9 cellular contexts compared by ENCODE assay signal in the genomic region with DNA sequence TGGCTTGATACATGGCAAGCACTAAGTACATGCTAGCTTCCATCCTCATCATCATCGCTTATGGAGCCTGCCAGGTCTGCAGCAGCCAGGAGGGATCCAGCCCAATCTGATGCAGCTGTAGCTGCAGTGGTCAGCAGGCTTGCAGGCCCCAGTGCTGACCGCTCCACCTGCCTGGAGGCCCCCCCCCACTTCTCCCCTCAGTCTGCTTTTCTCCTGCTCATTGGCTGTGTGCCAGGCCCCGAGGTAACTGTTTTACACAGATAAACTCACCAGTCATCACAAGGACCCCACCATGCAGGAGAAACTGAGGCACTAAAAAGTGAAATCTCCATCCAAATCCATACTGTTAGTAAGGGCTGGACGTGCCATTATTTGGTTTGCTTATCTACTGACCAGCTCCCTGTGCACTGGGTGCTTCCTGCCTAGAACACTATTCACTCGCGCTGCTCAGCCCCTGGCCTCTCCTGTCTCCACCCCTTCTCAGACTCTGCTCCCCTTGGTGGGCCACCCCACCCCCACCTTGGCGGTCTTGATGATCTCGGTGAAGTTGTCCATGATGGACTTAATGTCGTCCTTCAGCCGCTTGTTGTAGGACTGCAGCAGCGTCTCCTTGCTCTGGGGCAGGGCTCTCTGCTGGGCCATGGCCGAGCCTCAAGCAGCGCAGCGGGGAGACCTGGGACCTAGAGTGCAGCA. TPM values are rescaled to one million over a fixed set of nuclear protein-coding genes. Genes with fewer than 3 reads are reported as not detected.
DNase-seq lines count a peak whose midpoint lies in the region; TF ChIP-seq lines count a peak whose summit lies in the region.
"Had no signal": no experiment of that assay in that cellular context is flagged by ENCODE, and none has a peak within 500 bp of the region (broad histone marks: within the 10 kb centered on the region; RNA-seq: fewer than 3 reads in every experiment).

No MANE protein-coding gene starts in this region.

- peak overlapping the region; percentile 98 for H3K4me3 ChIP-seq in OCI-LY1 (ENCODE audit: low read depth, low read length, poor library complexity, severe bottlenecking)
- H3K4me3 ChIP-seq in endocrine pancreas (ENCODE audit: control insufficient read depth, insufficient read depth, low read length), result no peak overlapping the region

- no peak for DNase-seq in Calu3
- DNase-seq in osteocyte (ENCODE audit: extremely low spot score, unreplicated experiment), result no peak
- no peak for DNase-seq in NCI-H2107 treated with DMSO at 0.1 percent for 48 hours (lab: John Stamatoyannopoulos, UW; ENCODE audit: unreplicated experiment)
- DNase-seq in Ammon's horn (ENCODE audit: low spot score), result no peak
- DNase-seq in DMS53 (lab: John Stamatoyannopoulos, UW), result no peak
- DNase-seq in GM10248 (ENCODE audit: extremely low spot score), result no peak

- peaks cover 31% of the 10 kb centered on the region for H3K4me1 ChIP-seq in OCI-LY1 (ENCODE audit: insufficient read depth, low read length, severe bottlenecking)
- no peaks in the 10 kb centered on the region for H3K4me1 ChIP-seq in endocrine pancreas (ENCODE audit: control insufficient read depth, insufficient read depth, low read length)

- H3K27me3 ChIP-seq in OCI-LY1 (ENCODE audit: insufficient read depth, low read length), result no peaks in the 10 kb centered on the region
- H3K27me3 ChIP-seq in endocrine pancreas (ENCODE audit: control insufficient read depth, insufficient read depth, low read length), result no peaks in the 10 kb centered on the region

- peaks cover 10% of the 10 kb centered on the region; the same call in 1 of the 2 replicates for H3F3A ChIP-seq in OCI-LY1 (ENCODE audit: insufficient read depth, low read length)

- no peak overlapping the region for H2AFZ ChIP-seq in OCI-LY1 (ENCODE audit: low read length)

- H3K4me1 Mint-ChIP-seq in Calu3 (ENCODE audit: low read depth, unreplicated experiment) (peaks cover 6% of the 10 kb centered on the region), osteocyte (ENCODE audit: unreplicated experiment) (peaks cover 30% of the 10 kb centered on the region)

- TF ChIP-seq CTCF in Calu3 (IDR thresholded peaks at IDR 0.05; ENCODE audit: unreplicated experiment) (no peak), OCI-LY1 (IDR thresholded peaks at IDR 0.05; ENCODE audit: low read length) (no peak), osteocyte (IDR thresholded peaks at IDR 0.05) (no peak), GM10248 (IDR thresholded peaks at IDR 0.05; ENCODE audit: control extremely low read depth, extremely low read depth, low read depth, missing control alignments) (no peak)

- CTCF ChIA-PET in Calu3 (lab: Charles Lee), result no interaction called here
- CTCF ChIA-PET in GM10248 (lab: Yijun Ruan, JAX), result no interaction called here

- no peaks in the 10 kb centered on the region for H3K9me3 ChIP-seq in OCI-LY1 (ENCODE audit: low read length)
- H3K9me3 ChIP-seq in endocrine pancreas (ENCODE audit: control insufficient read depth, low read length), result no peaks in the 10 kb centered on the region
- H3K9me3 ChIP-seq: prostate gland had no signal

- no peaks in the 10 kb centered on the region for H3K9me2 ChIP-seq in OCI-LY1 (ENCODE audit: low read depth, low read length)

- H3K27me3 Mint-ChIP-seq in Calu3 (ENCODE audit: unreplicated experiment), result no peaks in the 10 kb centered on the region
- no peaks in the 10 kb centered on the region for H3K27me3 Mint-ChIP-seq in osteocyte (ENCODE audit: unreplicated experiment)

- POLR2A ChIA-PET in GM10248 (lab: Yijun Ruan, JAX), result interaction anchor here (0.6 to 2.2 kb wide), 2 partner anchors 11 to 14 kb away, joined by 3 to 14 read pairs; partner anchors contain the start of genes SURF1 and SURF2

- H3K36me3 Mint-ChIP-seq in Calu3 (ENCODE audit: insufficient read depth, unreplicated experiment) (peaks cover 52% of the 10 kb centered on the region), osteocyte (ENCODE audit: unreplicated experiment) (peaks cover 29% of the 10 kb centered on the region)

- H3K36me3 ChIP-seq in OCI-LY1 (ENCODE audit: insufficient read depth, low read length) (peaks cover 76% of the 10 kb centered on the region), endocrine pancreas (ENCODE audit: control insufficient read depth, insufficient read depth, low read length) (peaks cover 15% of the 10 kb centered on the region)

- H3K27ac Mint-ChIP-seq in Calu3 (ENCODE audit: unreplicated experiment) (no peak overlapping the region), osteocyte (ENCODE audit: unreplicated experiment) (peak overlapping the region; percentile 95)

- H3K27ac ChIP-seq in OCI-LY1 (ENCODE audit: low read depth, low read length, poor library complexity, severe bottlenecking), result no peak overlapping the region

- H4K20me1 ChIP-seq in OCI-LY1 (ENCODE audit: insufficient read depth, low read length), result no peaks in the 10 kb centered on the region

- peak overlapping the region; percentile 73 for H3K4me2 ChIP-seq in OCI-LY1 (ENCODE audit: low read length)

- H3K79me2 ChIP-seq in OCI-LY1 (ENCODE audit: insufficient read depth, low read length), result peaks cover 13% of the 10 kb centered on the region

- no TSS peak for BruUV-seq in Calu3 (replicated peaks; lab: Mats Ljungman, UMichigan)

- H3K9me3 Mint-ChIP-seq in Calu3 (ENCODE audit: low read depth, unreplicated experiment), result no peaks in the 10 kb centered on the region
- H3K9me3 Mint-ChIP-seq in osteocyte (ENCODE audit: unreplicated experiment), result no peaks in the 10 kb centered on the region

- H3K4me3 Mint-ChIP-seq in Calu3 (ENCODE audit: low read depth, unreplicated experiment), result peak overlapping the region; percentile 82
- H3K4me3 Mint-ChIP-seq in osteocyte (ENCODE audit: unreplicated experiment), result peak overlapping the region; percentile 98

- peak overlapping the region; percentile 91 for H3K9ac ChIP-seq in OCI-LY1 (ENCODE audit: low read length)
- H3K9ac ChIP-seq in endocrine pancreas (ENCODE audit: control insufficient read depth, insufficient read depth, low read length), result peak overlapping the region; percentile 2

- intact Hi-C loops in Calu3 (cut with micrococcal nuclease; ENCODE audit: unreplicated experiment), result loop anchor here (10.0 kb wide), 1 partner anchor 59 kb away; no protein-coding TSS in a partner anchor

RNA-seq across cellular contexts. Expression of gene MED22, which starts 1.8 kb away (rescaled TPM):
- total RNA-seq in Calu3 (2022), result 24.4 and 27.6 TPM in 2 replicates
- 23.4 and 27.6 TPM in 2 replicates for total RNA-seq in osteocyte

RNA-seq across cellular contexts. Expression of gene RPL7A, which starts 1.9 kb away (rescaled TPM):
- total RNA-seq in Calu3 (2022) (835 and 904 TPM in 2 replicates), osteocyte (1,770 and 1,772 TPM in 2 replicates)

RNA-seq across cellular contexts. Expression of gene SURF1, which starts 10.1 kb away (rescaled TPM):
- 47.9 and 50.9 TPM in 2 replicates for total RNA-seq in Calu3 (2022)
- total RNA-seq in osteocyte, result 36.2 and 39.4 TPM in 2 replicates

RNA-seq across cellular contexts. Expression of gene SURF6, which starts 10.2 kb away (rescaled TPM):
- 20.4 and 23.1 TPM in 2 replicates for total RNA-seq in Calu3 (2022)
- total RNA-seq in osteocyte, result 16.0 and 19.8 TPM in 2 replicates

RNA-seq across cellular contexts. Expression of gene SURF2, which starts 10.2 kb away (rescaled TPM):
- total RNA-seq in Calu3 (2022) (20.6 and 22.9 TPM in 2 replicates), osteocyte (15.4 and 16.3 TPM in 2 replicates)
